6 cellular contexts compared by ENCODE assay signal in genomic region chr6:19749722-19750121, GRCh38.
"Had no signal": no experiment of that assay in that cellular context is flagged by ENCODE, and none has a peak within 500 bp of the region (broad histone marks: within the 10 kb centered on the region; RNA-seq: fewer than 3 reads in every experiment).

No MANE protein-coding gene starts in this region.

- FAIRE-seq: HTR-8/SVneo had no signal

- H3K27ac ChIP-seq: KMS-11 had no signal

- H2AFZ ChIP-seq: GM23338 had no signal

- H3K9me3 ChIP-seq: HAP-1 had no signal

- H3K4me3 ChIP-seq: GM23338, HAP-1 had no signal

- H3K4me2 ChIP-seq: GM23338, KMS-11 had no signal

- H3K4me1 ChIP-seq: HAP-1 had no signal

- ATAC-seq: GM23338 had no signal

- DNase-seq: H7, KBM-7 had no signal

- H3K36me3 ChIP-seq: HAP-1 had no signal

- H3K9ac ChIP-seq: KMS-11 had no signal
